In the genomic region with DNA sequence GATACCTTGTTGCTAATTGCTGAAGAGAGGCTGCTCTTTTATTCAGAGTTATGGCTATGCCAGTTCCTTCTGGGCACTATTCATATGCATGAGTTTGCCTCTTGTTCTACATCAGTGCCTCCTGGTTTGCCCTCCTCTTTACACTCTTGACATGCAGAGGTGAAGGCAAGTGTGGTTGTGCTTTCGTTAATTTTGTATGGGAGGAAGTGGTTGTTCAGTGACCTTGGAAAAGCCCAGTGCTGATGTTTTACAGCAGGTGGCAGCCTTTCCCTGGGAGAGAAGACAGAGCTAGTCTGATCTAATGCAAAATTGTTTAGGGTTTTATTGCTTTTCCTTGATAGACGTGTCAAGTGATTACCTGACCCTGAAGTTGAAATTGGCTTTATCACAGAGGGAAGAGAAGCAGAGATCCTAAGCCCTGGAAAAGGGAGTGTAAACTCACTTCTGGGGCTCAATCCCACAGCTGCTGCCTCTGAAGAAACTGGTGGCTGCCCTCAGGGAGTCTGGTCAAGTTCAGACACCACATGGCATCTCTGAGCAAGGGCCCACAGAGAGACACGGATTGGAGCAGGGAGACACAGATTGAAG, we compare ENCODE assay signal across 1 cellular context.
TF ChIP-seq lines count a peak whose summit lies in the region.

No MANE protein-coding gene starts in this region.

TF ChIP-seq in GM23338, 12 proteins besides CTCF, POLR2A, EP300 and RAD21 (continued from another document):
- TF ChIP-seq, protein P1, sequence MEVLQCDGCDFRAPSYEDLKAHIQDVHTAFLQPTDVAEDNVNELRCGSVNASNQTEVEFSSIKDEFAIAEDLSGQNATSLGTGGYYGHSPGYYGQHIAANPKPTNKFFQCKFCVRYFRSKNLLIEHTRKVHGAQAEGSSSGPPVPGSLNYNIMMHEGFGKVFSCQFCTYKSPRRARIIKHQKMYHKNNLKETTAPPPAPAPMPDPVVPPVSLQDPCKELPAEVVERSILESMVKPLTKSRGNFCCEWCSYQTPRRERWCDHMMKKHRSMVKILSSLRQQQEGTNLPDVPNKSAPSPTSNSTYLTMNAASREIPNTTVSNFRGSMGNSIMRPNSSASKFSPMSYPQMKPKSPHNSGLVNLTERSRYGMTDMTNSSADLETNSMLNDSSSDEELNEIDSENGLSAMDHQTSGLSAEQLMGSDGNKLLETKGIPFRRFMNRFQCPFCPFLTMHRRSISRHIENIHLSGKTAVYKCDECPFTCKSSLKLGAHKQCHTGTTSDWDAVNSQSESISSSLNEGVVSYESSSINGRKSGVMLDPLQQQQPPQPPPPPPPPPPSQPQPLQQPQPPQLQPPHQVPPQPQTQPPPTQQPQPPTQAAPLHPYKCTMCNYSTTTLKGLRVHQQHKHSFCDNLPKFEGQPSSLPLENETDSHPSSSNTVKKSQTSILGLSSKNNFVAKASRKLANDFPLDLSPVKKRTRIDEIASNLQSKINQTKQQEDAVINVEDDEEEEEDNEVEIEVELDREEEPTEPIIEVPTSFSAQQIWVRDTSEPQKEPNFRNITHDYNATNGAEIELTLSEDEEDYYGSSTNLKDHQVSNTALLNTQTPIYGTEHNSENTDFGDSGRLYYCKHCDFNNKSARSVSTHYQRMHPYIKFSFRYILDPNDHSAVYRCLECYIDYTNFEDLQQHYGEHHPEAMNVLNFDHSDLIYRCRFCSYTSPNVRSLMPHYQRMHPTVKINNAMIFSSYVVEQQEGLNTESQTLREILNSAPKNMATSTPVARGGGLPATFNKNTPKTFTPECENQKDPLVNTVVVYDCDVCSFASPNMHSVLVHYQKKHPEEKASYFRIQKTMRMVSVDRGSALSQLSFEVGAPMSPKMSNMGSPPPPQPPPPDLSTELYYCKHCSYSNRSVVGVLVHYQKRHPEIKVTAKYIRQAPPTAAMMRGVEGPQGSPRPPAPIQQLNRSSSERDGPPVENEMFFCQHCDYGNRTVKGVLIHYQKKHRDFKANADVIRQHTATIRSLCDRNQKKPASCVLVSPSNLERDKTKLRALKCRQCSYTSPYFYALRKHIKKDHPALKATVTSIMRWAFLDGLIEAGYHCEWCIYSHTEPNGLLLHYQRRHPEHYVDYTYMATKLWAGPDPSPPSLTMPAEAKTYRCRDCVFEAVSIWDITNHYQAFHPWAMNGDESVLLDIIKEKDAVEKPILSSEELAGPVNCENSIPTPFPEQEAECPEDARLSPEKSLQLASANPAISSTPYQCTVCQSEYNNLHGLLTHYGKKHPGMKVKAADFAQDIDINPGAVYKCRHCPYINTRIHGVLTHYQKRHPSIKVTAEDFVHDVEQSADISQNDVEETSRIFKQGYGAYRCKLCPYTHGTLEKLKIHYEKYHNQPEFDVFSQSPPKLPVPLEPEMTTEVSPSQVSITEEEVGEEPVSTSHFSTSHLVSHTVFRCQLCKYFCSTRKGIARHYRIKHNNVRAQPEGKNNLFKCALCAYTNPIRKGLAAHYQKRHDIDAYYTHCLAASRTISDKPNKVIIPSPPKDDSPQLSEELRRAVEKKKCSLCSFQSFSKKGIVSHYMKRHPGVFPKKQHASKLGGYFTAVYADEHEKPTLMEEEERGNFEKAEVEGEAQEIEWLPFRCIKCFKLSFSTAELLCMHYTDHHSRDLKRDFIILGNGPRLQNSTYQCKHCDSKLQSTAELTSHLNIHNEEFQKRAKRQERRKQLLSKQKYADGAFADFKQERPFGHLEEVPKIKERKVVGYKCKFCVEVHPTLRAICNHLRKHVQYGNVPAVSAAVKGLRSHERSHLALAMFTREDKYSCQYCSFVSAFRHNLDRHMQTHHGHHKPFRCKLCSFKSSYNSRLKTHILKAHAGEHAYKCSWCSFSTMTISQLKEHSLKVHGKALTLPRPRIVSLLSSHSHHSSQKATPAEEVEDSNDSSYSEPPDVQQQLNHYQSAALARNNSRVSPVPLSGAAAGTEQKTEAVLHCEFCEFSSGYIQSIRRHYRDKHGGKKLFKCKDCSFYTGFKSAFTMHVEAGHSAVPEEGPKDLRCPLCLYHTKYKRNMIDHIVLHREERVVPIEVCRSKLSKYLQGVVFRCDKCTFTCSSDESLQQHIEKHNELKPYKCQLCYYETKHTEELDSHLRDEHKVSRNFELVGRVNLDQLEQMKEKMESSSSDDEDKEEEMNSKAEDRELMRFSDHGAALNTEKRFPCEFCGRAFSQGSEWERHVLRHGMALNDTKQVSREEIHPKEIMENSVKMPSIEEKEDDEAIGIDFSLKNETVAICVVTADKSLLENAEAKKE (CRISPR knock-in tag; IDR thresholded peaks at IDR 0.05): no peak
- no peak for TF ChIP-seq JUNB (IDR thresholded peaks at IDR 0.05; ENCODE audit: unreplicated experiment)
- TF ChIP-seq, protein P2, sequence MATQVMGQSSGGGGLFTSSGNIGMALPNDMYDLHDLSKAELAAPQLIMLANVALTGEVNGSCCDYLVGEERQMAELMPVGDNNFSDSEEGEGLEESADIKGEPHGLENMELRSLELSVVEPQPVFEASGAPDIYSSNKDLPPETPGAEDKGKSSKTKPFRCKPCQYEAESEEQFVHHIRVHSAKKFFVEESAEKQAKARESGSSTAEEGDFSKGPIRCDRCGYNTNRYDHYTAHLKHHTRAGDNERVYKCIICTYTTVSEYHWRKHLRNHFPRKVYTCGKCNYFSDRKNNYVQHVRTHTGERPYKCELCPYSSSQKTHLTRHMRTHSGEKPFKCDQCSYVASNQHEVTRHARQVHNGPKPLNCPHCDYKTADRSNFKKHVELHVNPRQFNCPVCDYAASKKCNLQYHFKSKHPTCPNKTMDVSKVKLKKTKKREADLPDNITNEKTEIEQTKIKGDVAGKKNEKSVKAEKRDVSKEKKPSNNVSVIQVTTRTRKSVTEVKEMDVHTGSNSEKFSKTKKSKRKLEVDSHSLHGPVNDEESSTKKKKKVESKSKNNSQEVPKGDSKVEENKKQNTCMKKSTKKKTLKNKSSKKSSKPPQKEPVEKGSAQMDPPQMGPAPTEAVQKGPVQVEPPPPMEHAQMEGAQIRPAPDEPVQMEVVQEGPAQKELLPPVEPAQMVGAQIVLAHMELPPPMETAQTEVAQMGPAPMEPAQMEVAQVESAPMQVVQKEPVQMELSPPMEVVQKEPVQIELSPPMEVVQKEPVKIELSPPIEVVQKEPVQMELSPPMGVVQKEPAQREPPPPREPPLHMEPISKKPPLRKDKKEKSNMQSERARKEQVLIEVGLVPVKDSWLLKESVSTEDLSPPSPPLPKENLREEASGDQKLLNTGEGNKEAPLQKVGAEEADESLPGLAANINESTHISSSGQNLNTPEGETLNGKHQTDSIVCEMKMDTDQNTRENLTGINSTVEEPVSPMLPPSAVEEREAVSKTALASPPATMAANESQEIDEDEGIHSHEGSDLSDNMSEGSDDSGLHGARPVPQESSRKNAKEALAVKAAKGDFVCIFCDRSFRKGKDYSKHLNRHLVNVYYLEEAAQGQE (IDR thresholded peaks at IDR 0.05; ENCODE audit: unreplicated experiment): no peak
- TF ChIP-seq EZH2phosphoT487 (IDR thresholded peaks at IDR 0.05; ENCODE audit: unreplicated experiment): no peak
- TF ChIP-seq, protein P3, sequence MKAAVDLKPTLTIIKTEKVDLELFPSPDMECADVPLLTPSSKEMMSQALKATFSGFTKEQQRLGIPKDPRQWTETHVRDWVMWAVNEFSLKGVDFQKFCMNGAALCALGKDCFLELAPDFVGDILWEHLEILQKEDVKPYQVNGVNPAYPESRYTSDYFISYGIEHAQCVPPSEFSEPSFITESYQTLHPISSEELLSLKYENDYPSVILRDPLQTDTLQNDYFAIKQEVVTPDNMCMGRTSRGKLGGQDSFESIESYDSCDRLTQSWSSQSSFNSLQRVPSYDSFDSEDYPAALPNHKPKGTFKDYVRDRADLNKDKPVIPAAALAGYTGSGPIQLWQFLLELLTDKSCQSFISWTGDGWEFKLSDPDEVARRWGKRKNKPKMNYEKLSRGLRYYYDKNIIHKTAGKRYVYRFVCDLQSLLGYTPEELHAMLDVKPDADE (IDR thresholded peaks at IDR 0.05): no peak
